ENCODE assay signal across 11 cellular contexts in genomic region chr11:76653674-76654309, GRCh38. TPM values are rescaled to one million over a fixed set of nuclear protein-coding genes. Genes with fewer than 3 reads are reported as not detected.
DNase-seq lines count a peak whose midpoint lies in the region; ATAC-seq and TF ChIP-seq lines count a peak whose summit lies in the region.
"Had no signal": no experiment of that assay in that cellular context is flagged by ENCODE, and none has a peak within 500 bp of the region (broad histone marks: within the 10 kb centered on the region; RNA-seq: fewer than 3 reads in every experiment).

No MANE protein-coding gene starts in this region.

- intact Hi-C loops in lower lobe of right lung (cut with DNase I), result no loop called here
- intact Hi-C loops in stomach (cut with DNase I; ENCODE audit: low total_unique reads), result no loop called here

- H3K27ac ChIP-seq in lower lobe of right lung (peak overlapping the region; percentile 64), stomach (peak overlapping the region; percentile 41 to 82 (median 73))

- WGBS in stomach, 5 donors, result 62 to 77% (median 77%) methylated on average over 9 to 11 of the region's 11 CpGs

- H3K27me3 ChIP-seq in lower lobe of right lung (ENCODE audit: low read depth) (no peaks in the 10 kb centered on the region), stomach (no peaks in the 10 kb centered on the region)

- H3K9me3 ChIP-seq in lower lobe of right lung (no peaks in the 10 kb centered on the region), stomach (no peaks in the 10 kb centered on the region)

- TF ChIP-seq EP300 in stomach (IDR thresholded peaks at IDR 0.05), result no peak

- no peak overlapping the region for H3K4me3 ChIP-seq in choroid plexus epithelial cell (ENCODE audit: low read depth, low read length)
- no peak overlapping the region for H3K4me3 ChIP-seq in lower lobe of right lung
- no peak overlapping the region for H3K4me3 ChIP-seq in stomach

- H3K4me1 ChIP-seq in lower lobe of right lung (peaks cover 41% of the 10 kb centered on the region), stomach (peaks cover 13 to 39% (median 29%) of the 10 kb centered on the region in 4 donors)

- DNase-seq in HCEC 1CT (peak; percentile 84), choroid plexus epithelial cell (ENCODE audit: low read depth) (peak; percentile 81), lower lobe of right lung (no peak), stomach (no peak), dedifferentiated amniotic fluid mesenchymal stem cell (ENCODE audit: extremely low spot score) (no peak)
- no peak for DNase-seq in stimulated activated CD4-positive, alpha-beta T cell treated with anti-CD3 and anti-CD28 coated beads, Interleukin-1b, Interleukin-23, amount 100 ng/mL, for 48 hours
- DNase-seq: GDM1, kidney glomerular epithelial cell, PC-3 had no signal

- TF ChIP-seq POLR2A in stomach (IDR thresholded peaks at IDR 0.05), result no peak

- ATAC-seq in lower lobe of right lung (peak; percentile 15 to 42), HG02610 (IDR thresholded peaks at IDR 0.05; ENCODE audit: unreplicated experiment) (no peak), HG03520 (IDR thresholded peaks at IDR 0.05; ENCODE audit: unreplicated experiment) (no peak)
- ATAC-seq: PC-3 had no signal

- H3K36me3 ChIP-seq in lower lobe of right lung, result peaks cover 14% of the 10 kb centered on the region
- H3K36me3 ChIP-seq in stomach, result no peaks in the 10 kb centered on the region

- TF ChIP-seq CTCF in choroid plexus epithelial cell (conservative IDR thresholded peaks at IDR 0.05; ENCODE audit: low read depth, low read length) (no peak), lower lobe of right lung (IDR thresholded peaks at IDR 0.05) (no peak), stomach (IDR thresholded peaks at IDR 0.05) (no peak)

RNA-seq across cellular contexts. Expression of gene LRRC32, which starts 16.8 kb away (rescaled TPM):
- total RNA-seq in lower lobe of right lung (121 TPM), stomach (100 to 1,000 TPM in 2 of 5 donors, 10 to 100 TPM in 3; 14.0 to 270 (median 24.3) TPM)
- polyA plus RNA-seq in stomach, result 10 to 100 TPM; 18.6 to 24.5 (median 23.5) TPM
- total RNA-seq: PC-3 had no signal

Comparison
In these comparisons a context has a peak if more than half of its experiments do, and no peak if none do; other contexts are left out.
1. DNase-seq: peak in HCEC 1CT (single experiment) and choroid plexus epithelial cell (single experiment); none in lower lobe of right lung (single experiment), stomach (single experiment), dedifferentiated amniotic fluid mesenchymal stem cell (single experiment) and stimulated activated CD4-positive, alpha-beta T cell treated with anti-CD3 and anti-CD28 coated beads, Interleukin-1b, Interleukin-23, amount 100 ng/mL, for 48 hours (single experiment).
2. ATAC-seq: peak in lower lobe of right lung (2 of 2); none in HG02610 (single experiment) and HG03520 (single experiment).